Comparison of ENCODE assay signal across 10 cellular contexts in genomic region chr6:36660771-36661471, GRCh38. TPM values are rescaled to one million over a fixed set of nuclear protein-coding genes. Genes with fewer than 3 reads are reported as not detected.
DNase-seq lines count a peak whose midpoint lies in the region; ATAC-seq and TF ChIP-seq lines count a peak whose summit lies in the region.
"Had no signal": no experiment of that assay in that cellular context is flagged by ENCODE, and none has a peak within 500 bp of the region (broad histone marks: within the 10 kb centered on the region; RNA-seq: fewer than 3 reads in every experiment).

No MANE protein-coding gene starts in this region.

- 19 to 21% methylated on average over 44 of the region's 44 CpGs for WGBS in heart right ventricle, 2 donors

- no peak overlapping the region for H3K9ac ChIP-seq in adipocyte (ENCODE audit: low read length)

- H3K27me3 Mint-ChIP-seq in neural crest cell (ENCODE audit: low read depth), result peaks cover 17% of the 10 kb centered on the region

- H3K27me3 ChIP-seq in adipocyte (replicated peaks; ENCODE audit: control insufficient read depth, insufficient read depth, low read length) (peaks cover 9% of the 10 kb centered on the region), heart right ventricle (peaks cover 0 to 40% (median 0%) of the 10 kb centered on the region in 7 donors)

- peak; percentile 75 to 92 (median 84) for ATAC-seq in heart right ventricle
- no peak for ATAC-seq in GM21367 (IDR thresholded peaks at IDR 0.05; ENCODE audit: unreplicated experiment)

- peaks cover 41% of the 10 kb centered on the region for H3K4me1 ChIP-seq in adipocyte (ENCODE audit: control insufficient read depth, insufficient read depth, low read length)
- peaks cover 0 to 37% (median 10%) of the 10 kb centered on the region in 9 donors for H3K4me1 ChIP-seq in heart right ventricle

- no peak overlapping the region for H3K4me3 Mint-ChIP-seq in neural crest cell

- TF ChIP-seq CTCF in heart right ventricle (IDR thresholded peaks at IDR 0.05), result no peak
- no peak for TF ChIP-seq CTCF in neural crest cell (conservative IDR thresholded peaks at IDR 0.05)

- peak overlapping the region; percentile 20 for H3K4me3 ChIP-seq in adipocyte (ENCODE audit: low read length)
- peak overlapping the region in 6 of 10 donors; percentile 8 to 28 (median 22) for H3K4me3 ChIP-seq in heart right ventricle

- H3K36me3 Mint-ChIP-seq in neural crest cell (ENCODE audit: low read depth), result no peaks in the 10 kb centered on the region

- H3K27ac Mint-ChIP-seq in neural crest cell (ENCODE audit: unreplicated experiment), result no peak overlapping the region

- H3K9me3 Mint-ChIP-seq in neural crest cell, result no peaks in the 10 kb centered on the region

- peak; percentile 36 for DNase-seq in AG08395 (ENCODE audit: low spot score)
- DNase-seq in adipocyte (ENCODE audit: low read depth), result no peak
- peak; percentile 59 to 75 for DNase-seq in heart right ventricle
- peak; percentile 22 for DNase-seq in neural crest cell (ENCODE audit: low read depth, low spot score)
- no peak for DNase-seq in stimulated activated CD4-positive, alpha-beta T cell treated with anti-CD3 and anti-CD28 coated beads, Interleukin-4, amount 100 ng/mL, for 24 hours
- no peak for DNase-seq in hepatic stellate cell (ENCODE audit: low spot score)
- DNase-seq in activated CD4-positive, CD25-positive, alpha-beta regulatory T cell treated with anti-CD3 and anti-CD28 coated beads, Interleukin-2, amount 50 U/mL, for 72 hours, result no peak
- DNase-seq: ACHN, NCI-H2171 had no signal

- no peaks in the 10 kb centered on the region for H3K4me1 Mint-ChIP-seq in neural crest cell

- H3K36me3 ChIP-seq in adipocyte (ENCODE audit: control insufficient read depth, insufficient read depth, low read length, severe bottlenecking) (no peaks in the 10 kb centered on the region), heart right ventricle (no peaks in the 10 kb centered on the region)

- H3K9me3 ChIP-seq in adipocyte (ENCODE audit: control insufficient read depth, low read length) (no peaks in the 10 kb centered on the region), heart right ventricle (no peaks in the 10 kb centered on the region)

- no peak overlapping the region for H3K27ac ChIP-seq in heart right ventricle

- intact Hi-C loops in heart right ventricle (cut with DNase I), result no loop called here

RNA-seq across cellular contexts. Expression of gene CDKN1A, which starts 17.6 kb away (rescaled TPM):
- total RNA-seq in heart right ventricle, result 100 to 1,000 TPM in 2 of 10 donors, 10 to 100 TPM in 8; 27.1 to 105 (median 61.2) TPM
- 100 to 1,000 TPM in 1 of 2 donors, 10 to 100 TPM in 1; 23.3 to 357 TPM for polyA plus RNA-seq in heart right ventricle
- total RNA-seq in neural crest cell, result 11.6 and 12.5 TPM in 2 replicates

RNA-seq across cellular contexts. Expression of gene RAB44, which starts 36.7 kb away (rescaled TPM):
- total RNA-seq in heart right ventricle (under 1 TPM in 4 of 10 donors, not detected in 6; 0.05 to 0.39 (median 0.06) TPM), neural crest cell (not detected in 2 replicates)
- polyA plus RNA-seq in heart right ventricle, result under 1 TPM; 0.03 to 0.15 TPM

Comparison
In these comparisons a context has a peak if more than half of its experiments do, and no peak if none do; other contexts are left out.
1. DNase-seq: peak in AG08395 (single experiment), heart right ventricle (2 of 2) and neural crest cell (single experiment); none in adipocyte (single experiment), stimulated activated CD4-positive, alpha-beta T cell treated with anti-CD3 and anti-CD28 coated beads, Interleukin-4, amount 100 ng/mL, for 24 hours (single experiment), hepatic stellate cell (single experiment) and activated CD4-positive, CD25-positive, alpha-beta regulatory T cell treated with anti-CD3 and anti-CD28 coated beads, Interleukin-2, amount 50 U/mL, for 72 hours (single experiment).